In the genomic region with DNA sequence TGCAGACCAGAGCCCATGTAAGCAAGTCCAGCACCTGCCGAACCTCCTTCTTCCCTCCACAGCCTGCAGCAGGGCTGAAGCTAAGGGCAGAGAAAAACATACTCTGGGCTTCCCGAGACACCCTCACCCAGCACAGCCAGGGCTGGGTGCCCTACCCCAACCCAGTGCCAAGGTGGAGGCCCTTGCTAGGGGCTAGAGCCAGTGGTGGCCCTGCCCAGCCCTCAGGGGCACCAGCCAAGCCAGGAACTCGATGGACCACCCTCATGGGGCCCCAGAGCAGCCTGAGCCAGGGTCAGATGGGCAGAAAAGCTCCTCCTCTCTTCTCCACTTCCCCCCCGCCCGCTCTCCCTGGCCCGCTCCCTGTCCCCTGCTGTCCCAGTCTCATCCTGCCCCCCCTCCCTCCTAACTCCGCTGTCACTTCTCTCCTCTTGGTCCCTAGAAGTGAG, we compare ENCODE assay signal across 1 cellular context.
TF ChIP-seq lines count a peak whose summit lies in the region.

No MANE protein-coding gene starts in this region.

TF ChIP-seq in WTC11, 78 proteins besides CTCF, POLR2A, EP300 and RAD21 (continued from another document):
- TF ChIP-seq, protein P1, sequence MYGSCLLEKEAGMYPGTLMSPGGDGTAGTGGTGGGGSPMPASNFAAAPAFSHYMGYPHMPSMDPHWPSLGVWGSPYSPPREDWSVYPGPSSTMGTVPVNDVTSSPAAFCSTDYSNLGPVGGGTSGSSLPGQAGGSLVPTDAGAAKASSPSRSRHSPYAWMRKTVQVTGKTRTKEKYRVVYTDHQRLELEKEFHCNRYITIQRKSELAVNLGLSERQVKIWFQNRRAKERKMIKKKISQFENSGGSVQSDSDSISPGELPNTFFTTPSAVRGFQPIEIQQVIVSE (CRISPR knock-in tag; IDR thresholded peaks at IDR 0.05; ENCODE audit: borderline replicate concordance) = no peak
- TF ChIP-seq SMAD4 (CRISPR knock-in tag; IDR thresholded peaks at IDR 0.05) (no peak), NR2C2 (CRISPR knock-in tag; IDR thresholded peaks at IDR 0.05) (no peak), PRRX2 (CRISPR knock-in tag; IDR thresholded peaks at IDR 0.05) (no peak), ELF4 (CRISPR knock-in tag; IDR thresholded peaks at IDR 0.05; ENCODE audit: low read depth) (no peak)
